Comparison of ENCODE assay signal across 8 cellular contexts in the genomic region with DNA sequence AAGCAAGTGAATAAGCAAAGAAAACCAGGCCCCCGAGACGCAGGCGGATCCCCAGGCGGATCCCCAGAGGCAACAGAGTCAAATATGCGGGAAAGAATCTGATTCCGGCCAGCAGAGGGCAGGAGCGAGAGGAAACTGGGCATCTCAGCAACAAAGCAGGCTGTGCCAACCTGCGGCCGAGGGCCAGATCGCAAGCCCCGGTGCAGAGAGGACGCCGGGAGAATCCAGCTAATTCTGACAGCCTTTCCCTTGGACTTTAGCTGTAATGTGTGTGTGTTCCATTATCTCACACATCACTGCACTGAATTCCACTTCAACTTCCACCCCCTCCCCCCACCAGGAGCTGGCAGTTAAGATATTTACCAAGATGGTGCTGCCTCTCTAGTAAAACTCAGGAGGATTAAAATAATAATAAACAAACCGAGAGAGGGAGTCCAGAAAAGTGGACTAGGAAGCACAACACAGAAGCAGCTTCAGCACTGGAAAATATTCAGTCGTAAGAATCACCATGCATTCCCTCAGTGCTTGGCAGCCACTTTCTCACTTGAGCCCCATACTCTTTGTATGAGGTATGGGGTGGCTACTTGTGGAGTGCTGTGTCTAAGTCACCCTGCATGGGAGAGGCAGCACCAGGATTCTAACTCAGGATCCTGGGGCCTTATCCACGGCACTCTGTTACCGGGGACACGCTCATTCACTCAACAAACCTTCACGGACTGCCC.
DNase-seq lines count a peak whose midpoint lies in the region; ATAC-seq and TF ChIP-seq lines count a peak whose summit lies in the region.

No MANE protein-coding gene starts in this region.

- no peaks in the 10 kb centered on the region for H3K27me3 ChIP-seq in Caco-2 (replicated peaks; ENCODE audit: control insufficient read depth, insufficient read depth, low read length)
- H3K27me3 ChIP-seq in lower lobe of right lung (ENCODE audit: low read depth): no peaks in the 10 kb centered on the region

- intact Hi-C loops in Caco-2 (cut with micrococcal nuclease; ENCODE audit: unreplicated experiment) (loop anchor here (1.0 kb wide), 2 partner anchors 116 to 190 kb away; no protein-coding TSS in a partner anchor), lower lobe of right lung (cut with DNase I) (loop anchor here (10.0 kb wide), 1 partner anchor 318 kb away; no protein-coding TSS in a partner anchor)
- intact Hi-C loops in dendritic cell treated with granulocyte-macrophage colony-stimulating factor and Interleukin-4, amounts not matched to agents 40 ng/mL and 50 ng/mL, for 4 days (cut with micrococcal nuclease): loop anchor here (1.0 kb wide), 1 partner anchor 116 kb away; no protein-coding TSS in a partner anchor

- no peak overlapping the region for H3K4me3 Mint-ChIP-seq in Caco-2 (ENCODE audit: unreplicated experiment)
- H3K4me3 Mint-ChIP-seq in dendritic cell treated with granulocyte-macrophage colony-stimulating factor and Interleukin-4, amounts not matched to agents 40 ng/mL and 50 ng/mL, for 4 days: no peak overlapping the region

- TF ChIP-seq CTCF in Caco-2 (IDR thresholded peaks at IDR 0.05; ENCODE audit: insufficient read depth in 1 of 2, low read depth in 1 of 2, low read length in 1 of 2, severe bottlenecking in 1 of 2, unreplicated experiment in 1 of 2) (peak; percentile 73 to 75), lower lobe of right lung (IDR thresholded peaks at IDR 0.05) (peak; percentile 85)

- no peak overlapping the region for H3K27ac Mint-ChIP-seq in Caco-2 (ENCODE audit: unreplicated experiment)
- peak overlapping the region; percentile 71 for H3K27ac Mint-ChIP-seq in dendritic cell treated with granulocyte-macrophage colony-stimulating factor and Interleukin-4, amounts not matched to agents 40 ng/mL and 50 ng/mL, for 4 days

- H3K4me3 ChIP-seq in Caco-2 (ENCODE audit: low read depth, low read length) (no peak overlapping the region), lower lobe of right lung (no peak overlapping the region)

- H3K27me3 Mint-ChIP-seq in Caco-2 (ENCODE audit: insufficient read depth, unreplicated experiment): no peaks in the 10 kb centered on the region
- peaks cover 35% of the 10 kb centered on the region for H3K27me3 Mint-ChIP-seq in dendritic cell treated with granulocyte-macrophage colony-stimulating factor and Interleukin-4, amounts not matched to agents 40 ng/mL and 50 ng/mL, for 4 days

- CTCF ChIA-PET in Caco-2 (lab: Charles Lee): interaction anchor here (0.7 to 1.4 kb wide), 2 partner anchors 117 to 183 kb away, joined by 3 to 8 read pairs; no protein-coding TSS in a partner anchor

- ATAC-seq in HG03159 (IDR thresholded peaks at IDR 0.05; ENCODE audit: unreplicated experiment): peak; percentile 34
- ATAC-seq in lower lobe of right lung: peak; percentile 91 to 94
- ATAC-seq in HG03521 (IDR thresholded peaks at IDR 0.05; ENCODE audit: unreplicated experiment): no peak

- POLR2A ChIA-PET in Caco-2 (lab: Charles Lee): no interaction called here

- H3K36me3 ChIP-seq in Caco-2 (ENCODE audit: control insufficient read depth, insufficient read depth, low read length) (no peaks in the 10 kb centered on the region), lower lobe of right lung (no peaks in the 10 kb centered on the region)

- H3K9me3 Mint-ChIP-seq in Caco-2 (ENCODE audit: unreplicated experiment): peaks cover 12% of the 10 kb centered on the region
- H3K9me3 Mint-ChIP-seq in dendritic cell treated with granulocyte-macrophage colony-stimulating factor and Interleukin-4, amounts not matched to agents 40 ng/mL and 50 ng/mL, for 4 days: peaks cover 26% of the 10 kb centered on the region

- peaks cover 48% of the 10 kb centered on the region for H3K4me1 Mint-ChIP-seq in Caco-2 (ENCODE audit: low read depth, unreplicated experiment)
- peaks cover 52% of the 10 kb centered on the region for H3K4me1 Mint-ChIP-seq in dendritic cell treated with granulocyte-macrophage colony-stimulating factor and Interleukin-4, amounts not matched to agents 40 ng/mL and 50 ng/mL, for 4 days (ENCODE audit: low read depth)

- BruUV-seq in Caco-2 (replicated peaks; lab: Mats Ljungman, UMichigan): no TSS peak

- H3K27ac ChIP-seq in lower lobe of right lung: no peak overlapping the region

- H3K9me3 ChIP-seq in Caco-2 (peaks cover 5% of the 10 kb centered on the region; the same call in 1 of the 2 replicates), lower lobe of right lung (no peaks in the 10 kb centered on the region)

- DNase-seq in Caco-2 (peak; percentile 69 to 75), NCI-H526 treated with DMSO at 0.1 percent for 48 hours (lab: John Stamatoyannopoulos, UW) (peak; percentile 78), lower lobe of right lung (peak; percentile 85)
- peak; percentile 66 to 76 for DNase-seq in activated CD4-positive, alpha-beta T cell treated with anti-CD3 and anti-CD28 coated beads, Interleukin-2, amount 50 U/mL, for 24 hours (ENCODE audit: low read depth in 1 of 2, low spot score in 1 of 2)
- DNase-seq in stimulated activated CD4-positive, alpha-beta T cell treated with anti-CD3 and anti-CD28 coated beads, TNF-alpha, amount 100 ng/mL, for 48 hours (ENCODE audit: low read depth in 3 of 3): peak; percentile 70 to 73 (median 71)

- no peaks in the 10 kb centered on the region for H3K36me3 Mint-ChIP-seq in Caco-2 (ENCODE audit: insufficient read depth, unreplicated experiment)
- no peaks in the 10 kb centered on the region for H3K36me3 Mint-ChIP-seq in dendritic cell treated with granulocyte-macrophage colony-stimulating factor and Interleukin-4, amounts not matched to agents 40 ng/mL and 50 ng/mL, for 4 days (ENCODE audit: low read depth)

- H3K4me1 ChIP-seq in Caco-2 (peaks cover 21% of the 10 kb centered on the region), lower lobe of right lung (peaks cover 13% of the 10 kb centered on the region)
